Comparison of ENCODE assay signal across 13 cellular contexts in the genomic region with DNA sequence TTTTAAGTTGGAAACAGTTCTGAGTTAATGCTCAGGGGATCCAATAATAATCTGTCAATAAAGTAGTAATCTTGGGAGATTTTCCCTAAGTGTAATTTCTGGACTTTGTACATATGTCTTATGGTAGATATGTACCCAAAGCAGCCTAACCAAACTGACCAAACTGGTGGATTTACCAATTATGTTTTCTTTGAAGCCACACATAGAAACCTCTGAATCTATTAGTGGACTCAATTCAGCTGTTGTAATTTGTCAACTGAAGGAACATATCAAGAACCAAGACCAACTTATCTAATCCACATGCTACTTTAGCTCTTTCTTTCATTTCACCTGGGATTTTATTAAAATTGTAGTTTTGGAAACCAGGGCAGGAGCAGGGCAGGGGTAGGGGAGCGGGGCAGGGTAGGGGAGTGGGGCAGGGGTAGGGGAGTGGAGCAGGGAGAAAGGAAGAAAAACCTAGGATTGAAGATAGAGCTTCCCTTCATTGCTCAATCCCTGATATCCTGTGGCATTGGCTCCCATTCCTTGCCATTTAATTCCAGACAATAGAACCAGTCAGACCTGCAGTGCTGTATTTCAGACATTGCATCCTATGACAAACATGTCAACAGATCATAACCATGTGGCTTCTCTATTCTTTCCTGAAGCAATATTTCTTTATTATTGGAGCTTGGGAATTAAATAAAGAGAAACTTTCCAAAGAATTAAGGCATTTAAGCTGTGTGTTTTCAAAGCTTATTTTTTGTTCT.
DNase-seq lines count a peak whose midpoint lies in the region; ATAC-seq, FAIRE-seq and TF ChIP-seq lines count a peak whose summit lies in the region.
"Had no signal": no experiment of that assay in that cellular context is flagged by ENCODE, and none has a peak within 500 bp of the region (broad histone marks: within the 10 kb centered on the region; RNA-seq: fewer than 3 reads in every experiment).

No MANE protein-coding gene starts in this region.

- no peaks in the 10 kb centered on the region for H3K36me3 ChIP-seq in endothelial cell of umbilical vein (ENCODE audit: control insufficient read depth in 2 of 2, extremely low read depth in 1 of 2, insufficient read depth in 2 of 2, low read length in 2 of 2)
- H3K36me3 ChIP-seq: brain microvascular endothelial cell had no signal

- no peaks in the 10 kb centered on the region for H3K9me1 ChIP-seq in endothelial cell of umbilical vein (replicated peaks; ENCODE audit: control insufficient read depth, extremely low read depth, insufficient read depth, low read length)

- TF ChIP-seq POLR2A in endothelial cell of umbilical vein (IDR thresholded peaks at IDR 0.05; ENCODE audit: low read depth, low read length) = no peak

- no peak overlapping the region for H3K27ac Mint-ChIP-seq in MCF 10A (ENCODE audit: low read depth, unreplicated experiment)
- no peak overlapping the region for H3K27ac Mint-ChIP-seq in stimulated activated naive CD8-positive, alpha-beta T cell treated with anti-CD3 and anti-CD28 coated beads, Interleukin-15, amount 100 ng/mL, for 72 hours
- H3K27ac Mint-ChIP-seq: activated CD8-positive, alpha-beta memory T cell treated with anti-CD3 and anti-CD28 coated beads, Interleukin-2, amount 10 ng/mL, durations not matched to agents 7 days and 5 days; type B pancreatic cell had no signal

- no peaks in the 10 kb centered on the region for H3K79me2 ChIP-seq in endothelial cell of umbilical vein (ENCODE audit: control insufficient read depth, insufficient read depth, low read length)

- ATAC-seq in HG03457 (IDR thresholded peaks at IDR 0.05; ENCODE audit: unreplicated experiment) = peak; percentile 14
- peak; percentile 39 for ATAC-seq in stimulated activated naive CD8-positive, alpha-beta T cell treated with anti-CD3 and anti-CD28 coated beads, Interleukin-15, amount 100 ng/mL, for 72 hours
- ATAC-seq in HG02571 (IDR thresholded peaks at IDR 0.05; ENCODE audit: unreplicated experiment) = no peak

- FAIRE-seq in endothelial cell of umbilical vein (lab: Jason Lieb, UNC) = no peak
- FAIRE-seq in GM19239 (lab: Jason Lieb, UNC) = no peak

- H3K4me1 Mint-ChIP-seq in MCF 10A (ENCODE audit: insufficient read depth, unreplicated experiment) = peaks cover 7% of the 10 kb centered on the region
- peaks cover 20% of the 10 kb centered on the region for H3K4me1 Mint-ChIP-seq in stimulated activated naive CD8-positive, alpha-beta T cell treated with anti-CD3 and anti-CD28 coated beads, Interleukin-15, amount 100 ng/mL, for 72 hours

- in situ Hi-C loops in T47D (cut with HindIII; ENCODE audit: low pct_unique_long_range_greater_than_20kb, low sequenced_read_pairs) = no loop called here

- BruUV-seq in MCF 10A (replicated peaks; lab: Mats Ljungman, UMichigan) (no TSS peak), endothelial cell of umbilical vein (replicated peaks; lab: Mats Ljungman, UMichigan) (no TSS peak)

- no peaks in the 10 kb centered on the region for H3K27me3 ChIP-seq in endothelial cell of umbilical vein (ENCODE audit: control insufficient read depth in 2 of 2, insufficient read depth in 2 of 2, low read length in 2 of 2)
- H3K27me3 ChIP-seq: brain microvascular endothelial cell had no signal

- H3K9ac ChIP-seq in endothelial cell of umbilical vein (replicated peaks; ENCODE audit: extremely low read depth, insufficient read depth, low read length) = no peak overlapping the region

- no peak overlapping the region for H3K4me2 ChIP-seq in endothelial cell of umbilical vein (ENCODE audit: insufficient read depth, low read length)

- H3K27ac ChIP-seq in endothelial cell of umbilical vein (ENCODE audit: insufficient read depth, low read depth, low read length) = no peak overlapping the region
- H3K27ac ChIP-seq: brain microvascular endothelial cell had no signal

- TF ChIP-seq CTCF in MCF 10A (IDR thresholded peaks at IDR 0.05; ENCODE audit: unreplicated experiment) (no peak), endothelial cell of umbilical vein (IDR thresholded peaks at IDR 0.05; ENCODE audit: extremely low read depth in 1 of 2, insufficient read depth in 1 of 2, low read depth in 1 of 2, low read length in 2 of 2) (no peak)

- intact Hi-C loops in MCF 10A (cut with micrococcal nuclease) (no loop called here), endothelial cell of umbilical vein (cut with micrococcal nuclease) (no loop called here)

- POLR2A ChIA-PET in MCF 10A (lab: Yijun Ruan, JAX) = interaction anchor here (0.8 kb wide), 1 partner anchor 124 kb away, joined by 5 read pairs; no protein-coding TSS in a partner anchor
- POLR2A ChIA-PET in endothelial cell of umbilical vein (lab: Charles Lee) = interaction anchor here (1.0 kb wide), 1 partner anchor 102 kb away, joined by 3 read pairs; a partner anchor contains a TSS

- H3K9me3 Mint-ChIP-seq in MCF 10A (ENCODE audit: unreplicated experiment) = no peaks in the 10 kb centered on the region
- H3K9me3 Mint-ChIP-seq in stimulated activated naive CD8-positive, alpha-beta T cell treated with anti-CD3 and anti-CD28 coated beads, Interleukin-15, amount 100 ng/mL, for 72 hours = peaks cover 6% of the 10 kb centered on the region in 2 donors
- H3K9me3 Mint-ChIP-seq: type B pancreatic cell had no signal

- dilution Hi-C loops in endothelial cell of umbilical vein (cut with MboI; ENCODE audit: extremely low pct_ligation_motif_present, low sequenced_read_pairs) = no loop called here

- no peaks in the 10 kb centered on the region for H4K20me1 ChIP-seq in endothelial cell of umbilical vein (replicated peaks; ENCODE audit: control insufficient read depth, extremely low read depth, insufficient read depth, low read length)

- DNase-seq in T47D (ENCODE audit: low read depth in 1 of 2, low spot score in 1 of 2) (peak; percentile 48 to 89), MCF 10A (ENCODE audit: unreplicated experiment) (no peak), endothelial cell of umbilical vein (ENCODE audit: low read depth, low spot score) (peak; percentile 26), GM19239 (ENCODE audit: insufficient read length, low spot score) (no peak)
- DNase-seq in stimulated activated naive CD8-positive, alpha-beta T cell treated with anti-CD3 and anti-CD28 coated beads, Interleukin-15, amount 100 ng/mL, for 72 hours = no peak
- DNase-seq in activated T-cell treated with anti-CD3 and anti-CD28 coated beads, Interleukin-2, amount 50 U/mL, for 48 hours = no peak
- DNase-seq: NCI-H2081 treated with DMSO at 0.1 percent for 48 hours; stimulated activated CD4-positive, alpha-beta T cell treated with anti-CD3 and anti-CD28 coated beads, Interleukin-2, amount 100 ng/mL, for 48 hours had no signal

- H3K4me3 ChIP-seq in endothelial cell of umbilical vein (replicated peaks in 1 of 3; ENCODE audit: insufficient read depth in 1 of 3, low read depth in 1 of 3, low read length in 3 of 3) = no peak overlapping the region

- CTCF ChIA-PET in MCF 10A (lab: Yijun Ruan, JAX) = interaction anchor here (0.9 to 1.1 kb wide), 2 partner anchors 15 to 101 kb away, joined by 3 read pairs; no protein-coding TSS in a partner anchor
- CTCF ChIA-PET in endothelial cell of umbilical vein (lab: Charles Lee) = interaction anchor here (0.8 to 1.7 kb wide), 6 partner anchors 8 to 278 kb away, joined by 3 to 7 read pairs (median 4); no protein-coding TSS in a partner anchor

- no peaks in the 10 kb centered on the region for H3K27me3 Mint-ChIP-seq in MCF 10A (ENCODE audit: insufficient read depth, unreplicated experiment)
- no peaks in the 10 kb centered on the region for H3K27me3 Mint-ChIP-seq in stimulated activated naive CD8-positive, alpha-beta T cell treated with anti-CD3 and anti-CD28 coated beads, Interleukin-15, amount 100 ng/mL, for 72 hours
- H3K27me3 Mint-ChIP-seq: type B pancreatic cell had no signal

- H2AFZ ChIP-seq in endothelial cell of umbilical vein (ENCODE audit: low read depth, low read length) = no peak overlapping the region

- no peaks in the 10 kb centered on the region for H3K36me3 Mint-ChIP-seq in MCF 10A (ENCODE audit: insufficient read depth, unreplicated experiment)
- H3K36me3 Mint-ChIP-seq: type B pancreatic cell had no signal

- H3K4me1 ChIP-seq in endothelial cell of umbilical vein (ENCODE audit: control insufficient read depth, extremely low read depth, insufficient read depth, low read length) = peaks cover 14% of the 10 kb centered on the region

- no peak overlapping the region for H3K4me3 Mint-ChIP-seq in MCF 10A (ENCODE audit: unreplicated experiment)
- no peak overlapping the region for H3K4me3 Mint-ChIP-seq in stimulated activated naive CD8-positive, alpha-beta T cell treated with anti-CD3 and anti-CD28 coated beads, Interleukin-15, amount 100 ng/mL, for 72 hours
- H3K4me3 Mint-ChIP-seq: activated CD8-positive, alpha-beta memory T cell treated with anti-CD3 and anti-CD28 coated beads, Interleukin-2, amount 10 ng/mL, durations not matched to agents 7 days and 5 days; type B pancreatic cell had no signal

- no peaks in the 10 kb centered on the region for H3K9me3 ChIP-seq in endothelial cell of umbilical vein (replicated peaks; ENCODE audit: control insufficient read depth, insufficient read depth, low read length)

TF ChIP-seq in endothelial cell of umbilical vein, 7 proteins besides CTCF, POLR2A, EP300 and RAD21:
- no peak for TF ChIP-seq POLR2AphosphoS5 (IDR thresholded peaks at IDR 0.05; ENCODE audit: insufficient read depth, low read depth, low read length)
- TF ChIP-seq EZH2 (IDR thresholded peaks at IDR 0.05; ENCODE audit: borderline replicate concordance, low read depth, low read length, severe bottlenecking) = no peak
- TF ChIP-seq, protein P1, sequence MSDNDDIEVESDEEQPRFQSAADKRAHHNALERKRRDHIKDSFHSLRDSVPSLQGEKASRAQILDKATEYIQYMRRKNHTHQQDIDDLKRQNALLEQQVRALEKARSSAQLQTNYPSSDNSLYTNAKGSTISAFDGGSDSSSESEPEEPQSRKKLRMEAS (IDR thresholded peaks at IDR 0.05; ENCODE audit: insufficient read depth, insufficient read length) = no peak
- TF ChIP-seq GATA2 (IDR thresholded peaks at IDR 0.05; ENCODE audit: insufficient read depth, insufficient read length, low read depth, low read length) = no peak
- TF ChIP-seq JUN (IDR thresholded peaks at IDR 0.05; ENCODE audit: borderline replicate concordance, insufficient read depth, insufficient read length, low read depth) = no peak
- TF ChIP-seq MYC (IDR thresholded peaks at IDR 0.05; ENCODE audit: low read depth, low read length) = no peak
- no peak for TF ChIP-seq FOS (IDR thresholded peaks at IDR 0.05; ENCODE audit: borderline replicate concordance, insufficient read depth, low read length)
TF ChIP-seq in endothelial cell of umbilical vein: peak in this region for 0.

Comparison
In these comparisons a context has a peak if more than half of its experiments do, and no peak if none do; other contexts are left out.
1. DNase-seq: peak in T47D (2 of 2) and endothelial cell of umbilical vein (single experiment); none in MCF 10A (single experiment), stimulated activated naive CD8-positive, alpha-beta T cell treated with anti-CD3 and anti-CD28 coated beads, Interleukin-15, amount 100 ng/mL, for 72 hours (0 of 2), activated T-cell treated with anti-CD3 and anti-CD28 coated beads, Interleukin-2, amount 50 U/mL, for 48 hours (0 of 2) and GM19239 (single experiment).